Comparison of ENCODE assay signal across 11 cellular contexts in genomic region chrY:20990869-20991548, GRCh38.
DNase-seq lines count a peak whose midpoint lies in the region; ATAC-seq, FAIRE-seq and TF ChIP-seq lines count a peak whose summit lies in the region.
"Had no signal": no experiment of that assay in that cellular context is flagged by ENCODE, and none has a peak within 500 bp of the region (broad histone marks: within the 10 kb centered on the region; RNA-seq: fewer than 3 reads in every experiment).

No MANE protein-coding gene starts in this region.

- peaks cover 15% of the 10 kb centered on the region for H3K4me1 Mint-ChIP-seq in activated CD4-positive, alpha-beta memory T cell treated with anti-CD3 and anti-CD28 coated beads for 36 hours (ENCODE audit: low read depth)

- H3K36me3 ChIP-seq in neutrophil, result no peaks in the 10 kb centered on the region
- H3K36me3 ChIP-seq: gastrocnemius medialis had no signal

- no peaks in the 10 kb centered on the region for H3K27me3 Mint-ChIP-seq in activated CD4-positive, alpha-beta memory T cell treated with anti-CD3 and anti-CD28 coated beads for 36 hours

- peak; percentile 81 for FAIRE-seq in GM19239 (lab: Jason Lieb, UNC)
- FAIRE-seq: urothelium cell line had no signal

- peak overlapping the region; percentile 65 for H3K27ac ChIP-seq in neutrophil
- H3K27ac ChIP-seq: gastrocnemius medialis had no signal

- POLR2A ChIA-PET in activated CD4-positive, alpha-beta memory T cell treated with anti-CD3 and anti-CD28 coated beads for 36 hours (lab: Charles Lee), result no interaction called here

- H3K27ac Mint-ChIP-seq in activated CD4-positive, alpha-beta memory T cell treated with anti-CD3 and anti-CD28 coated beads for 36 hours, result peak overlapping the region; percentile 33

- peak overlapping the region; percentile 41 for H3K4me3 Mint-ChIP-seq in activated CD4-positive, alpha-beta memory T cell treated with anti-CD3 and anti-CD28 coated beads for 36 hours

- intact Hi-C loops in activated CD4-positive, alpha-beta memory T cell treated with anti-CD3 and anti-CD28 coated beads for 36 hours (cut with micrococcal nuclease), result loop anchor here (10.0 kb wide), 5 partner anchors 94 to 1246 kb away; partner anchors contain the start of genes EIF1AY and KDM5D

- H3K9me3 Mint-ChIP-seq in activated CD4-positive, alpha-beta memory T cell treated with anti-CD3 and anti-CD28 coated beads for 36 hours, result no peaks in the 10 kb centered on the region

- H3K4me3 ChIP-seq in neutrophil (ENCODE audit: low read depth in 1 of 2, low read length in 1 of 2), result no peak overlapping the region
- H3K4me3 ChIP-seq: gastrocnemius medialis had no signal

- DNase-seq in GM19239 (ENCODE audit: insufficient read length, low spot score), result peak; percentile 1
- no peak for DNase-seq in activated CD4-positive, alpha-beta memory T cell treated with anti-CD3 and anti-CD28 coated beads for 36 hours
- no peak for DNase-seq in HUDEP-2 (lab: John Stamatoyannopoulos, UW; ENCODE audit: unreplicated experiment in 76 of 76)
- DNase-seq in NCI-H1436 (lab: John Stamatoyannopoulos, UW), result no peak
- DNase-seq: DMS79, gastrocnemius medialis, NCI-H524 had no signal

- H3K27me3 ChIP-seq in neutrophil, result no peaks in the 10 kb centered on the region
- H3K27me3 ChIP-seq: gastrocnemius medialis had no signal

- H3K36me3 Mint-ChIP-seq in activated CD4-positive, alpha-beta memory T cell treated with anti-CD3 and anti-CD28 coated beads for 36 hours, result no peaks in the 10 kb centered on the region

- CTCF ChIA-PET in activated CD4-positive, alpha-beta memory T cell treated with anti-CD3 and anti-CD28 coated beads for 36 hours (lab: Charles Lee), result interaction anchor here (0.6 kb wide), 1 partner anchor 141 kb away, joined by 3 read pairs; no protein-coding TSS in a partner anchor

- ATAC-seq in HG02938 (IDR thresholded peaks at IDR 0.05; ENCODE audit: unreplicated experiment) (peak; percentile 95), HG03135 (IDR thresholded peaks at IDR 0.05; ENCODE audit: unreplicated experiment) (no peak)
- ATAC-seq: gastrocnemius medialis had no signal

- H3K4me1 ChIP-seq in neutrophil (ENCODE audit: control insufficient read depth in 1 of 2, insufficient read depth in 1 of 2, low read depth in 1 of 2, low read length in 1 of 2), result peaks cover 0 to 29% of the 10 kb centered on the region in 2 experiments
- H3K4me1 ChIP-seq: gastrocnemius medialis had no signal

- TF ChIP-seq CTCF in neutrophil (IDR thresholded peaks at IDR 0.05), result no peak

- H3K9me3 ChIP-seq in neutrophil, result no peaks in the 10 kb centered on the region
- H3K9me3 ChIP-seq: gastrocnemius medialis had no signal
